Comparison of ENCODE assay signal across 9 cellular contexts in the genomic region with DNA sequence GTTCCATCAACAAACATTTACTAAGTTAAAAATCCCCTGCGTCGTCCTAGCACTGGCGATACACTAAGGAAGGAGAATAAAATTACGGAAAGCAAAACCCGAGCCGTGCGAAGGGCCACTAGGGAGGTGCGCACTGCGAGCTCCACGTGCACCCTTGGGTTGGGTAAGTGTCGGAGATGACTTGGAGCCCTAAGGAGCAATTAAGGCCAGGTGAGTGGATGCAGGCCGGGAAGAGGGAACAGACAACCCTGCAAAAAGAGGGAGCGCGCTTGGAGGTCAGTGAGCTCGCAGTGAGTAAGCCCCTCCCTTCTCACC. TPM values are rescaled to one million over a fixed set of nuclear protein-coding genes. Genes with fewer than 3 reads are reported as not detected.
DNase-seq lines count a peak whose midpoint lies in the region; ATAC-seq, FAIRE-seq and TF ChIP-seq lines count a peak whose summit lies in the region.
"Had no signal": no experiment of that assay in that cellular context is flagged by ENCODE, and none has a peak within 500 bp of the region (broad histone marks: within the 10 kb centered on the region; RNA-seq: fewer than 3 reads in every experiment).

No MANE protein-coding gene starts in this region.

- CTCF ChIA-PET in A549 (lab: Yijun Ruan, JAX) = interaction anchor here (0.6 kb wide), 1 partner anchor 11 kb away, joined by 3 read pairs; no protein-coding TSS in a partner anchor

- intact Hi-C loops in prostate gland (cut with DNase I) = no loop called here

- no peak for TF ChIP-seq RAD21 in A549 (conservative IDR thresholded peaks at IDR 0.05 in 1 of 2, IDR thresholded peaks at IDR 0.05 in 1 of 2)

- H3K4me2 ChIP-seq in A549 (peak overlapping the region; percentile 86), OCI-LY1 (ENCODE audit: low read length) (peak overlapping the region; percentile 85)

- H3K4me1 ChIP-seq in A549 (peaks cover 10% of the 10 kb centered on the region; the same call in 1 of the 3 replicates), OCI-LY1 (ENCODE audit: insufficient read depth, low read length, severe bottlenecking) (peaks cover 22% of the 10 kb centered on the region), esophagus (ENCODE audit: control insufficient read depth in 2 of 2, insufficient read depth in 2 of 2, low read length in 1 of 2) (peaks cover 0 to 6% of the 10 kb centered on the region in 2 donors), prostate gland (replicated peaks) (peaks cover 5% of the 10 kb centered on the region)

- peak overlapping the region; percentile 99 for H3K9ac ChIP-seq in OCI-LY1 (ENCODE audit: low read length)

- ATAC-seq in A549 (peak; percentile 50 to 62; a peak in 5 of 6 replicates), GM21360 (IDR thresholded peaks at IDR 0.05; ENCODE audit: unreplicated experiment) (peak; percentile 19), GM19035 (IDR thresholded peaks at IDR 0.05; ENCODE audit: unreplicated experiment) (no peak)

- TF ChIP-seq POLR2A in A549 (IDR thresholded peaks at IDR 0.05; ENCODE audit: low read length) = no peak
- no peak for TF ChIP-seq POLR2A in prostate gland (IDR thresholded peaks at IDR 0.05)

- TF ChIP-seq CTCF in A549 (IDR thresholded peaks at IDR 0.05) (no peak), OCI-LY1 (IDR thresholded peaks at IDR 0.05; ENCODE audit: low read length) (no peak), prostate gland (IDR thresholded peaks at IDR 0.05) (no peak)

- H3K36me3 ChIP-seq in OCI-LY1 (ENCODE audit: insufficient read depth, low read length) (peaks cover 33% of the 10 kb centered on the region), esophagus (ENCODE audit: control insufficient read depth in 2 of 2, insufficient read depth in 2 of 2, low read length in 1 of 2) (peaks cover 2 to 5% of the 10 kb centered on the region in 2 donors), prostate gland (peaks cover 0 to 3% of the 10 kb centered on the region in 2 donors)

- H3K27me3 ChIP-seq in OCI-LY1 (ENCODE audit: insufficient read depth, low read length) (no peaks in the 10 kb centered on the region), esophagus (ENCODE audit: control insufficient read depth in 1 of 2, insufficient read depth in 2 of 2, low read length in 2 of 2) (no peaks in the 10 kb centered on the region), prostate gland (replicated peaks; ENCODE audit: insufficient read depth) (no peaks in the 10 kb centered on the region)

- H3F3A ChIP-seq in OCI-LY1 (ENCODE audit: insufficient read depth, low read length) = 0 out of 2 replicates have a peak, but pooled peaks cover 2% of the 10 kb centered on the region

- peaks cover 25% of the 10 kb centered on the region for H3K79me2 ChIP-seq in OCI-LY1 (ENCODE audit: insufficient read depth, low read length)

- H3K27ac ChIP-seq in A549 (peak overlapping the region; percentile 90 to 96), OCI-LY1 (ENCODE audit: low read depth, low read length, poor library complexity, severe bottlenecking) (peak overlapping the region; percentile 18), esophagus (ENCODE audit: low read depth in 2 of 2, low read length in 1 of 2) (peak overlapping the region; percentile 60 to 85), prostate gland (peak overlapping the region in 1 of 2 donors; percentile 69)

- no peak for DNase-seq in A549 (ENCODE audit: low read depth in 1 of 2, low spot score in 1 of 2)
- DNase-seq in prostate gland (ENCODE audit: low spot score) = no peak
- DNase-seq in NCI-H69 (lab: John Stamatoyannopoulos, UW) = no peak
- no peak for DNase-seq in UCSD-AML1 (lab: John Stamatoyannopoulos, UW; ENCODE audit: unreplicated experiment)

- POLR2A ChIA-PET in A549 (lab: Yijun Ruan, JAX) = interaction anchor here (0.7 kb wide), 1 partner anchor 15 kb away, joined by 5 read pairs; a partner anchor contains a TSS

- H2AFZ ChIP-seq in OCI-LY1 (ENCODE audit: low read length) = no peak overlapping the region

- 0% methylated on average over 15 of the region's 15 CpGs for WGBS in A549 (ENCODE audit: missing lambda C conversion rate)
- 0% methylated on average over 14 to 15 of the region's 15 CpGs for WGBS in esophagus, 2 donors
- WGBS in prostate gland = under 1% methylated on average over 15 of the region's 15 CpGs

- FAIRE-seq in A549 (lab: Jason Lieb, UNC) = no peak

- peak overlapping the region; percentile 73 for H3K4me3 ChIP-seq in A549
- H3K4me3 ChIP-seq in OCI-LY1 (ENCODE audit: low read depth, low read length, poor library complexity, severe bottlenecking) = peak overlapping the region; percentile 89
- peak overlapping the region; percentile 72 to 81 for H3K4me3 ChIP-seq in esophagus (ENCODE audit: low read depth in 1 of 2, low read length in 2 of 2)
- peak overlapping the region; percentile 78 to 88 for H3K4me3 ChIP-seq in prostate gland

- no peaks in the 10 kb centered on the region for H4K20me1 ChIP-seq in OCI-LY1 (ENCODE audit: insufficient read depth, low read length)

- H3K9me2 ChIP-seq in OCI-LY1 (ENCODE audit: low read depth, low read length) = no peaks in the 10 kb centered on the region

- H3K9me3 ChIP-seq in A549 (no peaks in the 10 kb centered on the region), OCI-LY1 (ENCODE audit: low read length) (peaks cover 5% of the 10 kb centered on the region; the same call in 1 of the 2 replicates), esophagus (ENCODE audit: control insufficient read depth in 2 of 2, insufficient read depth in 1 of 2, low read depth in 1 of 2, low read length in 1 of 2) (no peaks in the 10 kb centered on the region), prostate gland (no peaks in the 10 kb centered on the region)

- no peak for TF ChIP-seq EP300 in A549 (IDR thresholded peaks at IDR 0.05)

TF ChIP-seq in A549, 52 proteins besides CTCF, POLR2A, EP300 and RAD21 (continues in another document):
- TF ChIP-seq ZNF302 (CRISPR knock-in tag; IDR thresholded peaks at IDR 0.05) = no peak
- no peak for TF ChIP-seq HOXA7 (CRISPR knock-in tag; IDR thresholded peaks at IDR 0.05)
- TF ChIP-seq MYC (IDR thresholded peaks at IDR 0.05; ENCODE audit: borderline replicate concordance, low read length) = no peak
- TF ChIP-seq PHF8 (IDR thresholded peaks at IDR 0.05; ENCODE audit: borderline replicate concordance, low read depth) = no peak
- no peak for TF ChIP-seq ZSCAN20 (CRISPR knock-in tag; IDR thresholded peaks at IDR 0.05)
- TF ChIP-seq EHMT2 (IDR thresholded peaks at IDR 0.05; ENCODE audit: low read depth) = no peak
- TF ChIP-seq NFE2L2 (conservative IDR thresholded peaks at IDR 0.05; ENCODE audit: low read length) = no peak
- no peak for TF ChIP-seq EHF (CRISPR knock-in tag; IDR thresholded peaks at IDR 0.05)
- TF ChIP-seq, protein P1, sequence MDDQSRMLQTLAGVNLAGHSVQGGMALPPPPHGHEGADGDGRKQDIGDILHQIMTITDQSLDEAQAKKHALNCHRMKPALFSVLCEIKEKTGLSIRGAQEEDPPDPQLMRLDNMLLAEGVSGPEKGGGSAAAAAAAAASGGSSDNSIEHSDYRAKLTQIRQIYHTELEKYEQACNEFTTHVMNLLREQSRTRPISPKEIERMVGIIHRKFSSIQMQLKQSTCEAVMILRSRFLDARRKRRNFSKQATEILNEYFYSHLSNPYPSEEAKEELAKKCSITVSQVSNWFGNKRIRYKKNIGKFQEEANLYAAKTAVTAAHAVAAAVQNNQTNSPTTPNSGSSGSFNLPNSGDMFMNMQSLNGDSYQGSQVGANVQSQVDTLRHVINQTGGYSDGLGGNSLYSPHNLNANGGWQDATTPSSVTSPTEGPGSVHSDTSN (IDR thresholded peaks at IDR 0.05) = no peak
- TF ChIP-seq, protein P2, sequence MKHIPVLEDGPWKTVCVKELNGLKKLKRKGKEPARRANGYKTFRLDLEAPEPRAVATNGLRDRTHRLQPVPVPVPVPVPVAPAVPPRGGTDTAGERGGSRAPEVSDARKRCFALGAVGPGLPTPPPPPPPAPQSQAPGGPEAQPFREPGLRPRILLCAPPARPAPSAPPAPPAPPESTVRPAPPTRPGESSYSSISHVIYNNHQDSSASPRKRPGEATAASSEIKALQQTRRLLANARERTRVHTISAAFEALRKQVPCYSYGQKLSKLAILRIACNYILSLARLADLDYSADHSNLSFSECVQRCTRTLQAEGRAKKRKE (CRISPR knock-in tag; IDR thresholded peaks at IDR 0.05; ENCODE audit: low read depth) = no peak
- TF ChIP-seq, protein P3, sequence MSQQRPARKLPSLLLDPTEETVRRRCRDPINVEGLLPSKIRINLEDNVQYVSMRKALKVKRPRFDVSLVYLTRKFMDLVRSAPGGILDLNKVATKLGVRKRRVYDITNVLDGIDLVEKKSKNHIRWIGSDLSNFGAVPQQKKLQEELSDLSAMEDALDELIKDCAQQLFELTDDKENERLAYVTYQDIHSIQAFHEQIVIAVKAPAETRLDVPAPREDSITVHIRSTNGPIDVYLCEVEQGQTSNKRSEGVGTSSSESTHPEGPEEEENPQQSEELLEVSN (IDR thresholded peaks at IDR 0.05; ENCODE audit: borderline replicate concordance, low read depth) = peak; percentile 52; the same call in 1 of the 2 replicates
- no peak for TF ChIP-seq ZFP36 (IDR thresholded peaks at IDR 0.05; ENCODE audit: borderline replicate concordance, partially characterized antibody)
- TF ChIP-seq SMC3 (IDR thresholded peaks at IDR 0.05) = no peak
- TF ChIP-seq JUN (IDR thresholded peaks at IDR 0.05) = no peak
- no peak for TF ChIP-seq HOXB5 (CRISPR knock-in tag; IDR thresholded peaks at IDR 0.05)

RNA-seq across cellular contexts. Expression of a gene that starts 0.7 kb away (rescaled TPM):
- polyA plus RNA-seq in A549 (2011; rRNA removed) (23.8 and 25.2 TPM in 2 replicates), A549 (2017; fragmentation: RNase III; extraction: RNeasy Plus Mini Kit Qiagen cat#74134 plus additional on column Dnase treatment) (32.2 to 36.0 TPM (median 35.0 TPM) in 3 replicates), esophagus (10 to 100 TPM; 10.4 to 13.1 TPM)
- 55.9 and 56.2 TPM in 2 replicates for polyA plus RNA-seq in A549 (2012; cell fraction: cytosol; rRNA removed)
- polyA plus RNA-seq in A549 (2012; cell fraction: nucleus; rRNA removed) = 67.5 and 68.3 TPM in 2 replicates
- 34.0 and 39.9 TPM in 2 replicates for polyA minus RNA-seq in A549 (2011; rRNA and poly(A)+ RNA removed)
- total RNA-seq in prostate gland = 10 to 100 TPM in 1 of 2 donors, 1 to 10 TPM in 1; 7.0 to 11.9 TPM

RNA-seq across cellular contexts. Expression of a gene that starts 14.5 kb away (rescaled TPM):
- polyA plus RNA-seq in A549 (2011; rRNA removed) (14.8 and 17.1 TPM in 2 replicates), A549 (2017; fragmentation: RNase III; extraction: RNeasy Plus Mini Kit Qiagen cat#74134 plus additional on column Dnase treatment) (20.7 to 22.8 TPM (median 22.0 TPM) in 3 replicates), esophagus (10 to 100 TPM; 14.9 to 17.5 TPM)
- polyA plus RNA-seq in A549 (2012; cell fraction: cytosol; rRNA removed) = 19.5 and 22.0 TPM in 2 replicates
- polyA plus RNA-seq in A549 (2012; cell fraction: nucleus; rRNA removed) = 13.3 and 14.3 TPM in 2 replicates
- polyA minus RNA-seq in A549 (2011; rRNA and poly(A)+ RNA removed) = 12.9 and 13.3 TPM in 2 replicates
- 10 to 100 TPM; 33.2 to 42.1 TPM for total RNA-seq in prostate gland

RNA-seq across cellular contexts. Expression of a gene that starts 46.8 kb away (rescaled TPM):
- polyA plus RNA-seq in A549 (2011; rRNA removed) (not detected in 2 replicates), A549 (2017; fragmentation: RNase III; extraction: RNeasy Plus Mini Kit Qiagen cat#74134 plus additional on column Dnase treatment) (not detected in 3 replicates), esophagus (under 1 TPM in 1 of 2 donors, not detected in 1; 0.01 TPM)
- polyA plus RNA-seq in A549 (2012; cell fraction: cytosol; rRNA removed) = not detected in 2 replicates
- not detected in 2 replicates for polyA plus RNA-seq in A549 (2012; cell fraction: nucleus; rRNA removed)
- not detected in 2 replicates for polyA minus RNA-seq in A549 (2011; rRNA and poly(A)+ RNA removed)
- under 1 TPM in 1 of 2 donors, not detected in 1; 0.05 TPM for total RNA-seq in prostate gland
- total RNA-seq: pulmonary artery endothelial cell had no signal
